ENCODE assay signal across 20 cellular contexts in genomic region chr4:144313370-144313769, GRCh38.
"Had no signal": no experiment of that assay in that cellular context is flagged by ENCODE, and none has a peak within 500 bp of the region (broad histone marks: within the 10 kb centered on the region; RNA-seq: fewer than 3 reads in every experiment).

No MANE protein-coding gene starts in this region.

- H3K4me1 Mint-ChIP-seq: central memory CD8-positive, alpha-beta T cell had no signal

- ATAC-seq: activated CD4-positive, CD25-positive, alpha-beta regulatory T cell treated with anti-CD3 and anti-CD28 coated beads, Interleukin-2, amount 50 U/mL, for 24 hours; activated CD8-positive, alpha-beta T cell treated with anti-CD3 and anti-CD28 coated beads for 36 hours; Panc1; Right ventricle myocardium inferior had no signal

- DNase-seq: activated CD4-positive, alpha-beta T cell treated with anti-CD3 and anti-CD28 coated beads for 4 hours; activated CD8-positive, alpha-beta memory T cell treated with anti-CD3 and anti-CD28 coated beads, Interleukin-2, amount 50 U/mL, for 4 hours; activated CD8-positive, alpha-beta T cell treated with anti-CD3 and anti-CD28 coated beads for 36 hours; activated naive CD4-positive, alpha-beta T cell treated with anti-CD3 and anti-CD28 coated beads, Interleukin-2, amount 50 U/mL, for 16 hours; aorta; Karpas-422; NCI-H1105 treated with DMSO at 0.1 percent for 48 hours; NCI-H1436 treated with DMSO at 0.1 percent for 48 hours; NCI-H187 treated with DMSO at 0.1 percent for 48 hours; NCI-H2081 treated with DMSO at 0.1 percent for 48 hours; NCI-H2171 treated with DMSO at 0.1 percent for 48 hours; NCI-H226; NCI-H526; NCI-H774; RPMI8226 had no signal

- H3K4me3 Mint-ChIP-seq: activated CD8-positive, alpha-beta T cell treated with anti-CD3 and anti-CD28 coated beads for 36 hours; central memory CD8-positive, alpha-beta T cell; T-helper 1 cell treated with Interleukin-12 subunit alpha and Interleukin-12 subunit beta and Interleukin-4 antibody, amounts not matched to agents 30 μg/mL and 1 μg/mL, for 36 hours had no signal

- H3K27me3 Mint-ChIP-seq: activated CD8-positive, alpha-beta T cell treated with anti-CD3 and anti-CD28 coated beads for 36 hours; central memory CD8-positive, alpha-beta T cell had no signal
